ENCODE assay signal across 9 cellular contexts in genomic region chr1:7454052-7454815, GRCh38.
DNase-seq lines count a peak whose midpoint lies in the region; ATAC-seq and TF ChIP-seq lines count a peak whose summit lies in the region.
"Had no signal": no experiment of that assay in that cellular context is flagged by ENCODE, and none has a peak within 500 bp of the region (broad histone marks: within the 10 kb centered on the region; RNA-seq: fewer than 3 reads in every experiment).

No MANE protein-coding gene starts in this region.

- H3K4me1 ChIP-seq in left ventricle myocardium inferior (peaks cover 9% of the 10 kb centered on the region), transverse colon (peaks cover 0 to 4% (median 0%) of the 10 kb centered on the region in 4 donors)

- H3K27ac Mint-ChIP-seq in activated naive CD8-positive, alpha-beta T cell treated with anti-CD3 and anti-CD28 coated beads, Interleukin-2, amount 50 U/mL, for 24 hours, result no peak overlapping the region
- no peak overlapping the region for H3K27ac Mint-ChIP-seq in activated naive CD8-positive, alpha-beta T cell treated with anti-CD3 and anti-CD28 coated beads for 36 hours

- peak; percentile 3 for DNase-seq in activated naive CD8-positive, alpha-beta T cell treated with anti-CD3 and anti-CD28 coated beads, Interleukin-2, amount 50 U/mL, for 24 hours
- DNase-seq in activated naive CD8-positive, alpha-beta T cell treated with anti-CD3 and anti-CD28 coated beads for 36 hours, result no peak
- DNase-seq in RKO (ENCODE audit: low spot score), result peak; percentile 21
- peak; percentile 31 for DNase-seq in left ventricle myocardium inferior
- DNase-seq in transverse colon, result peak; percentile 16
- DNase-seq: NCI-H524 had no signal

- no peaks in the 10 kb centered on the region for H3K9me3 Mint-ChIP-seq in activated naive CD8-positive, alpha-beta T cell treated with anti-CD3 and anti-CD28 coated beads, Interleukin-2, amount 50 U/mL, for 24 hours
- no peaks in the 10 kb centered on the region for H3K9me3 Mint-ChIP-seq in activated naive CD8-positive, alpha-beta T cell treated with anti-CD3 and anti-CD28 coated beads for 36 hours

- H3K4me3 Mint-ChIP-seq in activated naive CD8-positive, alpha-beta T cell treated with anti-CD3 and anti-CD28 coated beads, Interleukin-2, amount 50 U/mL, for 24 hours, result no peak overlapping the region
- H3K4me3 Mint-ChIP-seq in activated naive CD8-positive, alpha-beta T cell treated with anti-CD3 and anti-CD28 coated beads for 36 hours, result no peak overlapping the region

- H3K27me3 Mint-ChIP-seq in activated naive CD8-positive, alpha-beta T cell treated with anti-CD3 and anti-CD28 coated beads, Interleukin-2, amount 50 U/mL, for 24 hours, result no peaks in the 10 kb centered on the region
- no peaks in the 10 kb centered on the region for H3K27me3 Mint-ChIP-seq in activated naive CD8-positive, alpha-beta T cell treated with anti-CD3 and anti-CD28 coated beads for 36 hours

- H3K27me3 ChIP-seq in left ventricle myocardium inferior (ENCODE audit: low read depth), result no peaks in the 10 kb centered on the region
- H3K27me3 ChIP-seq in transverse colon, result no peaks in the 10 kb centered on the region

- H3K4me1 Mint-ChIP-seq in activated naive CD8-positive, alpha-beta T cell treated with anti-CD3 and anti-CD28 coated beads, Interleukin-2, amount 50 U/mL, for 24 hours, result no peaks in the 10 kb centered on the region
- no peaks in the 10 kb centered on the region for H3K4me1 Mint-ChIP-seq in activated naive CD8-positive, alpha-beta T cell treated with anti-CD3 and anti-CD28 coated beads for 36 hours

- H3K27ac ChIP-seq in left ventricle myocardium inferior (replicated peaks) (no peak overlapping the region), transverse colon (no peak overlapping the region)

- in situ Hi-C loops in transverse colon (cut with MboI; ENCODE audit: low pct_ligation_motif_present in 1 of 4, low pct_unique_long_range_greater_than_20kb in 1 of 4, low sequenced_read_pairs in 3 of 4), result no loop called here

- intact Hi-C loops in left ventricle myocardium inferior (cut with micrococcal nuclease), result no loop called here
- intact Hi-C loops in transverse colon (cut with DNase I; ENCODE audit: low total_unique reads), result no loop called here

- H3K36me3 ChIP-seq in left ventricle myocardium inferior, result no peaks in the 10 kb centered on the region
- no peaks in the 10 kb centered on the region for H3K36me3 ChIP-seq in transverse colon

- TF ChIP-seq EP300 in transverse colon (IDR thresholded peaks at IDR 0.05; ENCODE audit: low read depth), result no peak

- no peaks in the 10 kb centered on the region for H3K36me3 Mint-ChIP-seq in activated naive CD8-positive, alpha-beta T cell treated with anti-CD3 and anti-CD28 coated beads, Interleukin-2, amount 50 U/mL, for 24 hours (ENCODE audit: low read depth)
- H3K36me3 Mint-ChIP-seq in activated naive CD8-positive, alpha-beta T cell treated with anti-CD3 and anti-CD28 coated beads for 36 hours, result no peaks in the 10 kb centered on the region

- WGBS in transverse colon (ENCODE audit: low coverage in 1 of 2), 2 donors, result 58% methylated on average over 19 of the region's 19 CpGs; no CpG with 5 or more reads in 1 of the 2 donors

- no peak for ATAC-seq in activated naive CD8-positive, alpha-beta T cell treated with anti-CD3 and anti-CD28 coated beads, Interleukin-2, amount 50 U/mL, for 24 hours
- ATAC-seq in GM21529 (IDR thresholded peaks at IDR 0.05; ENCODE audit: unreplicated experiment), result no peak
- ATAC-seq in GM21390 (IDR thresholded peaks at IDR 0.05; ENCODE audit: unreplicated experiment), result no peak
- no peak for ATAC-seq in GM21723 (IDR thresholded peaks at IDR 0.05; ENCODE audit: unreplicated experiment)

- H3K4me3 ChIP-seq in left ventricle myocardium inferior (no peak overlapping the region), transverse colon (no peak overlapping the region)

- TF ChIP-seq CTCF in left ventricle myocardium inferior (IDR thresholded peaks at IDR 0.05; ENCODE audit: borderline replicate concordance), result peak; percentile 61
- TF ChIP-seq CTCF in transverse colon (IDR thresholded peaks at IDR 0.05), result peak in 4 of 5 experiments; percentile 15 to 34 (median 23)

- H3K9me3 ChIP-seq in left ventricle myocardium inferior (replicated peaks), result no peaks in the 10 kb centered on the region
- H3K9me3 ChIP-seq in transverse colon, result no peaks in the 10 kb centered on the region

- TF ChIP-seq POLR2A in transverse colon (IDR thresholded peaks at IDR 0.05), result no peak
